2 cellular contexts compared by ENCODE assay signal in the genomic region with DNA sequence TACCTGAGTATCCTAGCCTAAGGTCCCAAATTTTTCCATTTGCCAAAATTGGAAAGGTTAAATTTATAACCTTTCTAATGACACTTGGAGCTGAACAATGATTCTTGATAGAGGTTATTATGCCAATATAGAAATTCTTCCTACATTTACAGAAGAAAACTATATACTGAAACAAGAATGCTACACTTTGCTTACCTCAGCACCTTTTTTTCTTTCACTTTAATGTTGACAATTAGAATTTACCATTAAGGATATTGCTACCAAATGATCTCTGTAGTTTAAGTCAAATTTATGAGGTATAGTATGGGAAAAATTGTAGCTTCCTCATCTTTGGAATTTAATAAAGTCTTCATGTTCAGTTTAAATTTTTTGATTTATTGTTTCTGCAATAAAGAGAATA.
TF ChIP-seq lines count a peak whose summit lies in the region.

No MANE protein-coding gene starts in this region.

TF ChIP-seq in HepG2, 621 proteins besides CTCF, POLR2A, EP300 and RAD21 (continued from another document):
- TF ChIP-seq, protein P1, sequence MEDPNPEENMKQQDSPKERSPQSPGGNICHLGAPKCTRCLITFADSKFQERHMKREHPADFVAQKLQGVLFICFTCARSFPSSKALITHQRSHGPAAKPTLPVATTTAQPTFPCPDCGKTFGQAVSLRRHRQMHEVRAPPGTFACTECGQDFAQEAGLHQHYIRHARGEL (CRISPR knock-in tag; IDR thresholded peaks at IDR 0.05): no peak
- no peak for TF ChIP-seq TIGD3 (CRISPR knock-in tag; IDR thresholded peaks at IDR 0.05; ENCODE audit: borderline replicate concordance)
- no peak for TF ChIP-seq KDM6A (CRISPR knock-in tag; IDR thresholded peaks at IDR 0.05; ENCODE audit: low read depth)
- peak; percentile 78 for TF ChIP-seq MAFF (IDR thresholded peaks at IDR 0.05; ENCODE audit: low read depth, low read length)
- TF ChIP-seq ZNF3 (CRISPR knock-in tag; IDR thresholded peaks at IDR 0.05): no peak
- TF ChIP-seq ZNF136 (CRISPR knock-in tag; IDR thresholded peaks at IDR 0.05; ENCODE audit: low read depth): no peak
- no peak for TF ChIP-seq SMAD1 (CRISPR knock-in tag; IDR thresholded peaks at IDR 0.05; ENCODE audit: borderline replicate concordance, low read depth)
- TF ChIP-seq MAFK (conservative IDR thresholded peaks at IDR 0.05 in 1 of 2, IDR thresholded peaks at IDR 0.05 in 1 of 2; ENCODE audit: low read length in 2 of 2): peak; percentile 77 to 90

TF ChIP-seq in K562, 482 proteins besides CTCF, POLR2A, EP300 and RAD21:
- TF ChIP-seq ZBTB5 (IDR thresholded peaks at IDR 0.05) (no peak), MAFF (IDR thresholded peaks at IDR 0.05; ENCODE audit: low read length) (0 out of 2 replicates have a peak, but pooled peaks have one; percentile 16), HDAC1 (IDR thresholded peaks at IDR 0.05) (no peak), MAFK (IDR thresholded peaks at IDR 0.05; ENCODE audit: low read length) (peak; percentile 52), ZNF316 (IDR thresholded peaks at IDR 0.05) (peak; percentile 48; the same call in 1 of the 2 replicates), MAFG (tag; conservative IDR thresholded peaks at IDR 0.05) (peak; percentile 25; the same call in 1 of the 2 replicates)
